In genomic region chr20:61525781-61526431, GRCh38 we compare ENCODE assay signal across 22 cellular contexts.
DNase-seq lines count a peak whose midpoint lies in the region; ATAC-seq and TF ChIP-seq lines count a peak whose summit lies in the region.
"Had no signal": no experiment of that assay in that cellular context is flagged by ENCODE, and none has a peak within 500 bp of the region (broad histone marks: within the 10 kb centered on the region; RNA-seq: fewer than 3 reads in every experiment).

No MANE protein-coding gene starts in this region.

- H3K9me3 ChIP-seq in ascending aorta, result no peaks in the 10 kb centered on the region
- H3K9me3 ChIP-seq: gastrocnemius medialis, pancreas, right atrium auricular region had no signal

- H3K4me1 ChIP-seq in ascending aorta, result no peaks in the 10 kb centered on the region
- H3K4me1 ChIP-seq: gastrocnemius medialis, pancreas, right atrium auricular region had no signal

- H3K36me3 Mint-ChIP-seq in chondrocyte (ENCODE audit: low read depth), result no peaks in the 10 kb centered on the region
- H3K36me3 Mint-ChIP-seq: activated naive CD4-positive, alpha-beta T cell treated with anti-CD3 and anti-CD28 coated beads, Interleukin-2, amount 50 U/mL, for 24 hours; natural killer cell; type B pancreatic cell had no signal

- intact Hi-C loops in ascending aorta (cut with DNase I), result no loop called here
- intact Hi-C loops in left ventricle myocardium superior (cut with micrococcal nuclease), result no loop called here

- DNase-seq in CMK (ENCODE audit: low read depth) (peak; percentile 94), M059J (ENCODE audit: low read depth) (peak; percentile 20), chondrocyte (ENCODE audit: low spot score) (peak; percentile 59), left kidney (ENCODE audit: low read depth, low spot score) (peak; percentile 56), ascending aorta (ENCODE audit: low spot score in 2 of 2) (no peak), left ventricle myocardium superior (no peak), anterior cingulate cortex (lab: John Stamatoyannopoulos, UW) (no peak)
- DNase-seq: activated CD4-positive, alpha-beta T cell treated with anti-CD3 and anti-CD28 coated beads, Interleukin-2, amount 10 ng/mL, durations not matched to agents 24 days and 14 days; effector CD4-positive, alpha-beta T cell; gastrocnemius medialis; left cardiac atrium; natural killer cell; NCI-H1092 treated with DMSO at 0.1 percent for 48 hours; NCI-H2029; pancreas; SIG-M5; stimulated activated CD8-positive, alpha-beta memory T cell treated with anti-CD3 and anti-CD28 coated beads, Interleukin-4, amount 100 ng/mL, for 48 hours had no signal

- no peaks in the 10 kb centered on the region for H3K9me3 Mint-ChIP-seq in chondrocyte (ENCODE audit: low read depth)
- H3K9me3 Mint-ChIP-seq: activated CD4-positive, alpha-beta T cell treated with anti-CD3 and anti-CD28 coated beads, Interleukin-2, amount 10 ng/mL, durations not matched to agents 24 days and 14 days; activated naive CD4-positive, alpha-beta T cell treated with anti-CD3 and anti-CD28 coated beads, Interleukin-2, amount 50 U/mL, for 24 hours; type B pancreatic cell had no signal

- H3K4me1 Mint-ChIP-seq in chondrocyte (ENCODE audit: low read depth), result peaks cover 4% of the 10 kb centered on the region
- H3K4me1 Mint-ChIP-seq: activated CD4-positive, alpha-beta T cell treated with anti-CD3 and anti-CD28 coated beads, Interleukin-2, amount 10 ng/mL, durations not matched to agents 24 days and 14 days; activated naive CD4-positive, alpha-beta T cell treated with anti-CD3 and anti-CD28 coated beads, Interleukin-2, amount 50 U/mL, for 24 hours; natural killer cell had no signal

- no peaks in the 10 kb centered on the region for H3K36me3 ChIP-seq in ascending aorta
- H3K36me3 ChIP-seq: gastrocnemius medialis, pancreas, right atrium auricular region had no signal

- no peaks in the 10 kb centered on the region for H3K27me3 ChIP-seq in ascending aorta
- H3K27me3 ChIP-seq: gastrocnemius medialis, pancreas, right atrium auricular region had no signal

- ATAC-seq in GM18517 (IDR thresholded peaks at IDR 0.05; ENCODE audit: unreplicated experiment) (no peak), left ventricle myocardium superior (no peak)
- ATAC-seq: gastrocnemius medialis, left cardiac atrium, natural killer cell, pancreas had no signal

- H3K4me3 Mint-ChIP-seq in chondrocyte (ENCODE audit: unreplicated experiment), result no peak overlapping the region
- H3K4me3 Mint-ChIP-seq: activated CD4-positive, alpha-beta T cell treated with anti-CD3 and anti-CD28 coated beads, Interleukin-2, amount 10 ng/mL, durations not matched to agents 24 days and 14 days; activated naive CD4-positive, alpha-beta T cell treated with anti-CD3 and anti-CD28 coated beads, Interleukin-2, amount 50 U/mL, for 24 hours; natural killer cell; type B pancreatic cell had no signal

- peaks cover 13% of the 10 kb centered on the region for H3K27me3 Mint-ChIP-seq in chondrocyte (ENCODE audit: low read depth)
- H3K27me3 Mint-ChIP-seq: activated CD4-positive, alpha-beta T cell treated with anti-CD3 and anti-CD28 coated beads, Interleukin-2, amount 10 ng/mL, durations not matched to agents 24 days and 14 days had no signal

- H3K4me3 ChIP-seq in ascending aorta, result no peak overlapping the region
- H3K4me3 ChIP-seq: gastrocnemius medialis, pancreas, right atrium auricular region had no signal

- H3K27ac Mint-ChIP-seq in chondrocyte (ENCODE audit: unreplicated experiment), result no peak overlapping the region
- H3K27ac Mint-ChIP-seq: activated CD4-positive, alpha-beta T cell treated with anti-CD3 and anti-CD28 coated beads, Interleukin-2, amount 10 ng/mL, durations not matched to agents 24 days and 14 days; activated naive CD4-positive, alpha-beta T cell treated with anti-CD3 and anti-CD28 coated beads, Interleukin-2, amount 50 U/mL, for 24 hours; natural killer cell; type B pancreatic cell had no signal

- H3K27ac ChIP-seq in ascending aorta, result no peak overlapping the region
- H3K27ac ChIP-seq: gastrocnemius medialis, pancreas, right atrium auricular region, VCaP had no signal

- no peak for TF ChIP-seq CTCF in chondrocyte (IDR thresholded peaks at IDR 0.05)
- TF ChIP-seq CTCF in ascending aorta (IDR thresholded peaks at IDR 0.05), result no peak

Comparison
In these comparisons a context has a peak if more than half of its experiments do, and no peak if none do; other contexts are left out.
1. DNase-seq: peak in CMK (single experiment), M059J (single experiment), chondrocyte (single experiment) and left kidney (single experiment); none in ascending aorta (0 of 2), left ventricle myocardium superior (single experiment) and anterior cingulate cortex (0 of 58).